8 cellular contexts compared by ENCODE assay signal in the genomic region with DNA sequence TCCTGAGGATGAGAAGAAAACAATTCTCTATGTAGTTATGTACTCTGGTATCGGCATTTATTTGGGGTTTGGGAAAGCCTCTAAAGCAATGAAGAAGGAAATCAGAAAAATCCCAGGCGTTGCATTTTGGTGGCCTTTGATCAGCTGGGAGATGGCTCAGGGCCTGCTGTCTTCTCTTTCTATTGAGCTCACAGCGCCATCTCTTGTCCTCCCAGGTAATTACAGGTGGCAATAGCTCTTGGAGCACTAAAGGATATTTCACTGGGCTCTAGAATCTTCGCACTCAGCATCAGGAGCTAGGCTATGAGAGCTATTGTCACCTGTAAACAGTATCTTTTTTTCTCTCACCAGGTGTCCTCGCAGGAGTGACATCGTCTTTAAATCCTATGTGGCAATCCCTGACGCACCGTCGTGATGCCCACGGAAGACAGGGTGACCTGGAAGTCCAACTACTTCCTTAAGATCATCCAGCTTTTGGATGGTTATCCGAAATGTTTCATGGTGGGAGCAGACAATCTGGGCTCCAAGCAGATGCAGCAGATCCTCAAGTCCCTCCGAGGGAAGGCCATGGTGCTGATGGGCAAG.
DNase-seq lines count a peak whose midpoint lies in the region; ATAC-seq and TF ChIP-seq lines count a peak whose summit lies in the region.

No MANE protein-coding gene starts in this region.

- H3K27me3 ChIP-seq in A673 (replicated peaks; ENCODE audit: insufficient read depth, low read depth, low read length, poor library complexity) (no peaks in the 10 kb centered on the region), fibroblast of lung (ENCODE audit: control insufficient read depth, insufficient read depth, low read length) (no peaks in the 10 kb centered on the region)

- H4K20me1 ChIP-seq in fibroblast of lung (ENCODE audit: control insufficient read depth, extremely low read depth, insufficient read depth, low read length), result no peaks in the 10 kb centered on the region

- no peak overlapping the region for H3K4me3 ChIP-seq in A673 (ENCODE audit: low read depth, low read length, poor library complexity, severe bottlenecking)
- H3K4me3 ChIP-seq in fibroblast of lung (replicated peaks in 1 of 4; ENCODE audit: control extremely low read depth in 1 of 4, insufficient read depth in 1 of 4, low read depth in 3 of 4, low read length in 4 of 4), result no peak overlapping the region

- H3K4me1 ChIP-seq in A673 (ENCODE audit: insufficient read depth, low read length, poor library complexity, severe bottlenecking) (no peaks in the 10 kb centered on the region), fibroblast of lung (ENCODE audit: control insufficient read depth, extremely low read depth, insufficient read depth, low read length) (peaks cover 9% of the 10 kb centered on the region)

- H3K36me3 ChIP-seq in A673 (ENCODE audit: insufficient read depth, low read length, poor library complexity, severe bottlenecking) (no peaks in the 10 kb centered on the region), fibroblast of lung (ENCODE audit: control insufficient read depth, insufficient read depth, low read length) (no peaks in the 10 kb centered on the region)

- H3K4me2 ChIP-seq in fibroblast of lung (ENCODE audit: extremely low read depth, insufficient read depth, low read length), result no peak overlapping the region

- H3K27ac ChIP-seq in A673 (ENCODE audit: low read depth, low read length, poor library complexity, severe bottlenecking) (no peak overlapping the region), fibroblast of lung (ENCODE audit: insufficient read depth, low read length) (no peak overlapping the region)

- H3K4me3 Mint-ChIP-seq in neural crest cell, result no peak overlapping the region

- intact Hi-C loops in A673 (cut with micrococcal nuclease; ENCODE audit: unreplicated experiment), result loop anchor here (1.0 to 5.0 kb wide), 4 partner anchors 125 to 576 kb away; no protein-coding TSS in a partner anchor

- H3K36me3 Mint-ChIP-seq in neural crest cell (ENCODE audit: low read depth), result no peaks in the 10 kb centered on the region

- H2AFZ ChIP-seq in fibroblast of lung (ENCODE audit: low read length), result no peak overlapping the region

- peaks cover 32% of the 10 kb centered on the region for H3K27me3 Mint-ChIP-seq in neural crest cell (ENCODE audit: low read depth)

- H3K9me3 Mint-ChIP-seq in neural crest cell, result no peaks in the 10 kb centered on the region

- CTCF ChIA-PET in A673 (lab: Charles Lee), result interaction anchor here (0.5 to 2.5 kb wide), 18 partner anchors 15 to 1055 kb away, joined by 3 to 33 read pairs (median 4); partner anchors contain the start of genes CCBE1 and LMAN1
- CTCF ChIA-PET in GM10248 (lab: Yijun Ruan, JAX), result interaction anchor here (0.6 to 8.4 kb wide), 62 partner anchors 8 to 740 kb away, joined by 3 to 158 read pairs (median 4); partner anchors contain the start of genes CCBE1 and PMAIP1

- ATAC-seq in HG02885 (IDR thresholded peaks at IDR 0.05; ENCODE audit: poor library complexity, unreplicated experiment), result peak; percentile 89
- no peak for ATAC-seq in GM21381 (IDR thresholded peaks at IDR 0.05; ENCODE audit: unreplicated experiment)

- H3K9ac ChIP-seq in fibroblast of lung (ENCODE audit: insufficient read depth, low read length), result no peak overlapping the region

- H3K9me3 ChIP-seq in A673 (ENCODE audit: low read depth, low read length, poor library complexity, severe bottlenecking) (no peaks in the 10 kb centered on the region), fibroblast of lung (ENCODE audit: control insufficient read depth, insufficient read depth, low read depth, low read length) (no peaks in the 10 kb centered on the region)

- peaks cover 3% of the 10 kb centered on the region for H3K4me1 Mint-ChIP-seq in neural crest cell

- H3K79me2 ChIP-seq in fibroblast of lung (ENCODE audit: control insufficient read depth, insufficient read depth, low read length), result no peaks in the 10 kb centered on the region

- TF ChIP-seq CTCF in A673 (conservative IDR thresholded peaks at IDR 0.05; ENCODE audit: low read depth, low read length), result peak; percentile 83
- TF ChIP-seq CTCF in GM10248 (IDR thresholded peaks at IDR 0.05; ENCODE audit: control extremely low read depth, extremely low read depth, low read depth, missing control alignments), result peak; percentile 85
- TF ChIP-seq CTCF in fibroblast of lung (conservative IDR thresholded peaks at IDR 0.05 in 1 of 2, IDR thresholded peaks at IDR 0.05 in 1 of 2; ENCODE audit: low read depth in 1 of 2, low read length in 2 of 2), result peak; percentile 90 to 94
- peak; percentile 88 for TF ChIP-seq CTCF in neural crest cell (conservative IDR thresholded peaks at IDR 0.05)

- no TSS peak for BruUV-seq in A673 (replicated peaks; lab: Mats Ljungman, UMichigan)

- POLR2A ChIA-PET in A673 (lab: Charles Lee; ENCODE audit: low non-redundant PET), result interaction anchor here (0.6 kb wide), 1 partner anchor 490 kb away, joined by 6 read pairs; no protein-coding TSS in a partner anchor
- POLR2A ChIA-PET in GM10248 (lab: Yijun Ruan, JAX), result interaction anchor here (0.8 to 1.9 kb wide), 2 partner anchors 77 to 127 kb away, joined by 3 to 5 read pairs; partner anchors contain the start of genes CCBE1 and PMAIP1

- no peak overlapping the region for H3K27ac Mint-ChIP-seq in neural crest cell (ENCODE audit: unreplicated experiment)

- DNase-seq in A673 (ENCODE audit: low spot score) (peak; percentile 80), GM10248 (ENCODE audit: extremely low spot score) (peak; percentile 53), NCI-H187 (lab: John Stamatoyannopoulos, UW) (peak; percentile 17 to 28), UCSD-AML1 (lab: John Stamatoyannopoulos, UW; ENCODE audit: unreplicated experiment) (peak; percentile 20), fibroblast of lung (ENCODE audit: low read depth in 2 of 2) (peak; percentile 59 to 88), neural crest cell (ENCODE audit: low read depth, low spot score) (peak; percentile 73)

Comparison
In these comparisons a context has a peak if more than half of its experiments do, and no peak if none do; other contexts are left out.
1. DNase-seq: peak in every context shown above with its lines; median percentile 80 in A673; 74 in fibroblast of lung; 73 in neural crest cell; 53 in GM10248; 22 in NCI-H187; 20 in UCSD-AML1.